19 cellular contexts compared by ENCODE assay signal in genomic region chr1:189350983-189351616, GRCh38.
DNase-seq lines count a peak whose midpoint lies in the region; ATAC-seq and TF ChIP-seq lines count a peak whose summit lies in the region.
"Had no signal": no experiment of that assay in that cellular context is flagged by ENCODE, and none has a peak within 500 bp of the region (broad histone marks: within the 10 kb centered on the region; RNA-seq: fewer than 3 reads in every experiment).

No MANE protein-coding gene starts in this region.

- TF ChIP-seq CTCF in PC-3 (conservative IDR thresholded peaks at IDR 0.05; ENCODE audit: low read depth, low read length) (no peak), gastroesophageal sphincter (IDR thresholded peaks at IDR 0.05) (no peak)

- no peaks in the 10 kb centered on the region for H3K79me2 ChIP-seq in PC-3 (ENCODE audit: low read length)

- WGBS in gastroesophageal sphincter (ENCODE audit: low coverage in 1 of 2), 2 donors, result 49 to 57% methylated on average over 3 of the region's 3 CpGs

- no TSS peak for BruUV-seq in PC-3 (replicated peaks; lab: Mats Ljungman, UMichigan)

- H3K27ac ChIP-seq in PC-3 (ENCODE audit: low read length) (no peak overlapping the region), gastroesophageal sphincter (no peak overlapping the region)
- H3K27ac ChIP-seq: cardiac muscle cell, neutrophil had no signal

- TF ChIP-seq POLR2A in gastroesophageal sphincter (IDR thresholded peaks at IDR 0.05), result no peak

- intact Hi-C loops in PC-3 (cut with micrococcal nuclease), result no loop called here

- H3K9ac ChIP-seq in PC-3 (ENCODE audit: low read length), result no peak overlapping the region

- no peak overlapping the region for H3K4me3 ChIP-seq in PC-3 (ENCODE audit: low read length)
- peak overlapping the region in 1 of 2 donors; percentile 23 for H3K4me3 ChIP-seq in gastroesophageal sphincter
- H3K4me3 ChIP-seq: cardiac muscle cell had no signal

- CTCF ChIA-PET in PC-3 (lab: Charles Lee), result no interaction called here

- peak; percentile 49 for ATAC-seq in HG02588 (IDR thresholded peaks at IDR 0.05; ENCODE audit: unreplicated experiment)
- ATAC-seq in PC-3, result no peak
- peak; percentile 38 for ATAC-seq in left lobe of liver
- no peak for ATAC-seq in HG03196 (IDR thresholded peaks at IDR 0.05; ENCODE audit: unreplicated experiment)
- no peak for ATAC-seq in gastroesophageal sphincter
- ATAC-seq: esophagus mucosa, left ventricle myocardium superior had no signal

- H3K4me1 ChIP-seq in PC-3 (ENCODE audit: insufficient read depth, low read length) (no peaks in the 10 kb centered on the region), gastroesophageal sphincter (peaks cover 0 to 8% (median 0%) of the 10 kb centered on the region in 3 donors)

- H2AFZ ChIP-seq in PC-3 (ENCODE audit: low read length), result no peak overlapping the region

- H3K36me3 ChIP-seq in PC-3 (ENCODE audit: low read depth, low read length), result no peaks in the 10 kb centered on the region
- no peaks in the 10 kb centered on the region for H3K36me3 ChIP-seq in gastroesophageal sphincter
- H3K36me3 ChIP-seq: cardiac muscle cell, neutrophil had no signal

- H3K9me2 ChIP-seq in PC-3 (replicated peaks; ENCODE audit: low read length), result no peaks in the 10 kb centered on the region

- H4K20me1 ChIP-seq in PC-3 (ENCODE audit: low read length), result no peaks in the 10 kb centered on the region

- TF ChIP-seq EP300 in gastroesophageal sphincter (IDR thresholded peaks at IDR 0.05), result no peak

- no peaks in the 10 kb centered on the region for H3K9me3 ChIP-seq in PC-3 (ENCODE audit: low read length)
- no peaks in the 10 kb centered on the region for H3K9me3 ChIP-seq in gastroesophageal sphincter
- H3K9me3 ChIP-seq: neutrophil had no signal

- H3K4me2 ChIP-seq in PC-3 (ENCODE audit: low read length), result peak overlapping the region; percentile 22; the same call in 1 of the 2 replicates

- H3K27me3 ChIP-seq in PC-3 (ENCODE audit: low read length) (no peaks in the 10 kb centered on the region), gastroesophageal sphincter (no peaks in the 10 kb centered on the region)
- H3K27me3 ChIP-seq: cardiac muscle cell, neutrophil had no signal

- DNase-seq in ELR (ENCODE audit: low read depth) (peak; percentile 22), PC-3 (no peak), left lobe of liver (ENCODE audit: low spot score) (no peak), glomerular visceral epithelial cell (ENCODE audit: extremely low spot score) (no peak), NCI-H524 (lab: John Stamatoyannopoulos, UW) (no peak)
- DNase-seq: activated CD4-positive, alpha-beta T cell treated with anti-CD3 and anti-CD28 coated beads, Interleukin-2, amount 10 ng/mL, durations not matched to agents 24 days and 14 days; amniotic stem cell; H9; head of caudate nucleus; left ventricle myocardium superior; MV-4-11; NCI-H187; NCI-H345 had no signal

- H3F3A ChIP-seq in PC-3 (ENCODE audit: low read length, unreplicated experiment), result no peaks in the 10 kb centered on the region

- POLR2A ChIA-PET in PC-3 (lab: Charles Lee; ENCODE audit: unreplicated experiment), result no interaction called here

Comparison
In these comparisons a context has a peak if more than half of its experiments do, and no peak if none do; other contexts are left out.
1. ATAC-seq: peak in HG02588 (single experiment) and left lobe of liver (single experiment); none in PC-3 (single experiment), HG03196 (single experiment) and gastroesophageal sphincter (single experiment).